ENCODE assay signal across 13 cellular contexts in genomic region chr9:83919111-83919510, GRCh38. TPM values are rescaled to one million over a fixed set of nuclear protein-coding genes. Genes with fewer than 3 reads are reported as not detected.
DNase-seq lines count a peak whose midpoint lies in the region; ATAC-seq and TF ChIP-seq lines count a peak whose summit lies in the region.
"Had no signal": no experiment of that assay in that cellular context is flagged by ENCODE, and none has a peak within 500 bp of the region (broad histone marks: within the 10 kb centered on the region; RNA-seq: fewer than 3 reads in every experiment).

No MANE protein-coding gene starts in this region.

- H3K27me3 ChIP-seq in CD4-positive, alpha-beta T cell (ENCODE audit: control insufficient read depth, insufficient read depth, low read length): no peaks in the 10 kb centered on the region
- H3K27me3 ChIP-seq in CD8-positive, alpha-beta memory T cell (ENCODE audit: insufficient read depth, low read length, poor library complexity, severe bottlenecking): no peaks in the 10 kb centered on the region
- H3K27me3 ChIP-seq in neural progenitor cell (no peaks in the 10 kb centered on the region), H7 (ENCODE audit: control insufficient read depth, insufficient read depth, low read length) (no peaks in the 10 kb centered on the region)
- H3K27me3 ChIP-seq: BLaER1 had no signal

- DNase-seq in CD4-positive, alpha-beta T cell: no peak
- DNase-seq in CD8-positive, alpha-beta memory T cell: no peak
- DNase-seq in memory B cell (ENCODE audit: low spot score in 2 of 2) (no peak), neural progenitor cell (ENCODE audit: low spot score) (no peak), GM10266 (ENCODE audit: extremely low spot score) (no peak), H7 (no peak)
- DNase-seq: DMS79, HCEC 1CT, IMR-90, KG1 had no signal

- H3K9me3 Mint-ChIP-seq in CD4-positive, alpha-beta T cell: no peaks in the 10 kb centered on the region
- H3K9me3 Mint-ChIP-seq in CD8-positive, alpha-beta memory T cell: no peaks in the 10 kb centered on the region
- H3K9me3 Mint-ChIP-seq in memory B cell: no peaks in the 10 kb centered on the region
- no peaks in the 10 kb centered on the region for H3K9me3 Mint-ChIP-seq in neural progenitor cell

- no peak for ATAC-seq in CD4-positive, alpha-beta T cell (ENCODE audit: poor library complexity)
- ATAC-seq in memory B cell (ENCODE audit: low read depth): no peak
- no peak for ATAC-seq in GM21367 (IDR thresholded peaks at IDR 0.05; ENCODE audit: unreplicated experiment)
- ATAC-seq: A549 had no signal

- no peak for TF ChIP-seq CTCF in CD4-positive, alpha-beta T cell (IDR thresholded peaks at IDR 0.05)
- TF ChIP-seq CTCF in neural progenitor cell (IDR thresholded peaks at IDR 0.05) (no peak), GM10266 (IDR thresholded peaks at IDR 0.05; ENCODE audit: control insufficient read depth, insufficient read depth, low read depth, missing control alignments) (no peak)

- H3K4me2 ChIP-seq in neural progenitor cell: no peak overlapping the region

- no peak overlapping the region for H3K4me3 ChIP-seq in CD8-positive, alpha-beta memory T cell (ENCODE audit: low read length)
- H3K4me3 ChIP-seq in neural progenitor cell (no peak overlapping the region), H7 (ENCODE audit: insufficient read depth, low read depth, low read length) (no peak overlapping the region)
- H3K4me3 ChIP-seq: A549, BLaER1 had no signal

- H3K27ac ChIP-seq in CD4-positive, alpha-beta T cell (ENCODE audit: low read depth, low read length): no peak overlapping the region
- H3K27ac ChIP-seq in CD8-positive, alpha-beta memory T cell (ENCODE audit: low read depth, low read length): no peak overlapping the region
- no peak overlapping the region for H3K27ac ChIP-seq in neural progenitor cell
- H3K27ac ChIP-seq: A549, BLaER1 had no signal

- H3K27ac Mint-ChIP-seq in CD4-positive, alpha-beta T cell: no peak overlapping the region
- H3K27ac Mint-ChIP-seq in CD8-positive, alpha-beta memory T cell: peak overlapping the region in 6 of 8 donors; percentile 14 to 98 (median 47)
- H3K27ac Mint-ChIP-seq in memory B cell (peak overlapping the region; percentile 24), neural progenitor cell (no peak overlapping the region)

- no peaks in the 10 kb centered on the region for H3K36me3 Mint-ChIP-seq in CD4-positive, alpha-beta T cell (ENCODE audit: low read depth)
- peaks cover 0 to 5% (median 0%) of the 10 kb centered on the region in 3 donors for H3K36me3 Mint-ChIP-seq in CD8-positive, alpha-beta memory T cell
- H3K36me3 Mint-ChIP-seq in memory B cell (no peaks in the 10 kb centered on the region), neural progenitor cell (peaks cover 6% of the 10 kb centered on the region)

- peak overlapping the region; percentile 49 for H3K4me3 Mint-ChIP-seq in CD4-positive, alpha-beta T cell
- peak overlapping the region in 3 of 7 donors; percentile 17 to 49 (median 20) for H3K4me3 Mint-ChIP-seq in CD8-positive, alpha-beta memory T cell
- H3K4me3 Mint-ChIP-seq in memory B cell (no peak overlapping the region), neural progenitor cell (peak overlapping the region; percentile 43)

- H3K9ac ChIP-seq in neural progenitor cell: no peak overlapping the region
- H3K9ac ChIP-seq: BLaER1 had no signal

- H3K4me1 Mint-ChIP-seq in CD4-positive, alpha-beta T cell (ENCODE audit: low read depth): peaks cover 17% of the 10 kb centered on the region
- H3K4me1 Mint-ChIP-seq in CD8-positive, alpha-beta memory T cell: peaks cover 14 to 25% (median 16%) of the 10 kb centered on the region in 3 donors
- H3K4me1 Mint-ChIP-seq in memory B cell: peaks cover 2% of the 10 kb centered on the region
- peaks cover 16% of the 10 kb centered on the region for H3K4me1 Mint-ChIP-seq in neural progenitor cell

- H3F3A ChIP-seq in neural progenitor cell (ENCODE audit: low read depth): peaks cover 22% of the 10 kb centered on the region

- no peaks in the 10 kb centered on the region for H3K36me3 ChIP-seq in CD8-positive, alpha-beta memory T cell (ENCODE audit: insufficient read depth, low read length)
- H3K36me3 ChIP-seq in neural progenitor cell (no peaks in the 10 kb centered on the region), H7 (replicated peaks; ENCODE audit: control insufficient read depth, insufficient read depth, low read length) (no peaks in the 10 kb centered on the region)

- no peaks in the 10 kb centered on the region for H3K27me3 Mint-ChIP-seq in CD4-positive, alpha-beta T cell
- no peaks in the 10 kb centered on the region for H3K27me3 Mint-ChIP-seq in CD8-positive, alpha-beta memory T cell
- no peaks in the 10 kb centered on the region for H3K27me3 Mint-ChIP-seq in memory B cell
- peaks cover 8% of the 10 kb centered on the region for H3K27me3 Mint-ChIP-seq in neural progenitor cell (ENCODE audit: insufficient read depth, low read depth)

- H3K4me1 ChIP-seq in CD8-positive, alpha-beta memory T cell (ENCODE audit: insufficient read depth, low read length): no peaks in the 10 kb centered on the region
- peaks cover 4% of the 10 kb centered on the region for H3K4me1 ChIP-seq in neural progenitor cell

- H3K9me3 ChIP-seq in CD4-positive, alpha-beta T cell (ENCODE audit: control insufficient read depth, low read length): no peaks in the 10 kb centered on the region
- no peaks in the 10 kb centered on the region for H3K9me3 ChIP-seq in CD8-positive, alpha-beta memory T cell (ENCODE audit: low read length)
- H3K9me3 ChIP-seq in neural progenitor cell (ENCODE audit: low read depth): no peaks in the 10 kb centered on the region
- H3K9me3 ChIP-seq: A549, BLaER1 had no signal

- CTCF ChIA-PET in CD4-positive, alpha-beta T cell (lab: Charles Lee): no interaction called here
- CTCF ChIA-PET in CD8-positive, alpha-beta memory T cell (lab: Charles Lee): interaction anchor here (0.6 kb wide), 1 partner anchor 298 kb away, joined by 3 read pairs; no protein-coding TSS in a partner anchor

- H4K20me1 ChIP-seq in neural progenitor cell (ENCODE audit: low read depth): no peaks in the 10 kb centered on the region
- H4K20me1 ChIP-seq: BLaER1 had no signal

- H3K79me2 ChIP-seq in neural progenitor cell (ENCODE audit: low read depth): peaks cover 6% of the 10 kb centered on the region

- no peak overlapping the region for H2AFZ ChIP-seq in neural progenitor cell (replicated peaks)

- intact Hi-C loops in CD4-positive, alpha-beta T cell (cut with DNase I, micrococcal nuclease): loop anchor here in 1 of 2 experiments (2.0 kb wide), 1 partner anchor 296 kb away; the partner anchor contains the start of gene IDNK

- POLR2A ChIA-PET in CD4-positive, alpha-beta T cell (lab: Charles Lee): interaction anchor here (0.8 kb wide), 1 partner anchor 211 kb away, joined by 3 read pairs; no protein-coding TSS in a partner anchor
- POLR2A ChIA-PET in CD8-positive, alpha-beta memory T cell (lab: Charles Lee): no interaction called here

RNA-seq across cellular contexts. Expression of gene KIF27, which starts 2.1 kb away (rescaled TPM):
- 1 to 10 TPM; 3.6 to 5.1 TPM for total RNA-seq in CD4-positive, alpha-beta T cell
- total RNA-seq in CD8-positive, alpha-beta memory T cell: 1 to 10 TPM; 2.8 to 3.2 TPM
- polyA plus RNA-seq in CD8-positive, alpha-beta memory T cell: 2.0 TPM
- 13.0 and 16.4 TPM in 2 replicates for total RNA-seq in neural progenitor cell (ENCODE audit: low replicate concordance)
- total RNA-seq in H7 (2014; rRNA removed; shearing (Covaris generic)): 1.8 and 2.7 TPM in 2 replicates

Comparison
In these comparisons a context has a peak if more than half of its experiments do, and no peak if none do; other contexts are left out.
1. H3K27ac Mint-ChIP-seq: peak in CD8-positive, alpha-beta memory T cell (6 of 8) and memory B cell (single experiment); none in CD4-positive, alpha-beta T cell (single experiment) and neural progenitor cell (single experiment).